ENCODE assay signal across 2 cellular contexts in genomic region chr7:73680501-73680900, GRCh38.
TF ChIP-seq lines count a peak whose summit lies in the region.

No MANE protein-coding gene starts in this region.

TF ChIP-seq in SK-N-SH, 30 proteins besides CTCF, POLR2A, EP300 and RAD21 (continued from another document):
- TF ChIP-seq PBX3 (IDR thresholded peaks at IDR 0.05) (no peak), ZBTB33 (IDR thresholded peaks at IDR 0.05; ENCODE audit: borderline replicate concordance, low read depth) (no peak), ELF1 (IDR thresholded peaks at IDR 0.05) (no peak), POLR2AphosphoS5 (IDR thresholded peaks at IDR 0.05; ENCODE audit: low read depth, low read length) (no peak)
- TF ChIP-seq, protein P1, sequence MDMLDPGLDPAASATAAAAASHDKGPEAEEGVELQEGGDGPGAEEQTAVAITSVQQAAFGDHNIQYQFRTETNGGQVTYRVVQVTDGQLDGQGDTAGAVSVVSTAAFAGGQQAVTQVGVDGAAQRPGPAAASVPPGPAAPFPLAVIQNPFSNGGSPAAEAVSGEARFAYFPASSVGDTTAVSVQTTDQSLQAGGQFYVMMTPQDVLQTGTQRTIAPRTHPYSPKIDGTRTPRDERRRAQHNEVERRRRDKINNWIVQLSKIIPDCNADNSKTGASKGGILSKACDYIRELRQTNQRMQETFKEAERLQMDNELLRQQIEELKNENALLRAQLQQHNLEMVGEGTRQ (IDR thresholded peaks at IDR 0.05; ENCODE audit: borderline replicate concordance, low read depth, low read length): no peak

TF ChIP-seq in SK-N-SH treated with all-trans-retinoic acid at 6 μM for 48 hours, 23 proteins besides CTCF, POLR2A, EP300 and RAD21 (continued from another document):
- TF ChIP-seq, protein P2, sequence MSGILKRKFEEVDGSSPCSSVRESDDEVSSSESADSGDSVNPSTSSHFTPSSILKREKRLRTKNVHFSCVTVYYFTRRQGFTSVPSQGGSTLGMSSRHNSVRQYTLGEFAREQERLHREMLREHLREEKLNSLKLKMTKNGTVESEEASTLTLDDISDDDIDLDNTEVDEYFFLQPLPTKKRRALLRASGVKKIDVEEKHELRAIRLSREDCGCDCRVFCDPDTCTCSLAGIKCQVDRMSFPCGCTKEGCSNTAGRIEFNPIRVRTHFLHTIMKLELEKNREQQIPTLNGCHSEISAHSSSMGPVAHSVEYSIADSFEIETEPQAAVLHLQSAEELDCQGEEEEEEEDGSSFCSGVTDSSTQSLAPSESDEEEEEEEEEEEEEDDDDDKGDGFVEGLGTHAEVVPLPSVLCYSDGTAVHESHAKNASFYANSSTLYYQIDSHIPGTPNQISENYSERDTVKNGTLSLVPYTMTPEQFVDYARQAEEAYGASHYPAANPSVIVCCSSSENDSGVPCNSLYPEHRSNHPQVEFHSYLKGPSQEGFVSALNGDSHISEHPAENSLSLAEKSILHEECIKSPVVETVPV (CRISPR knock-in tag; IDR thresholded peaks at IDR 0.05): no peak
- TF ChIP-seq SNAI2 (CRISPR knock-in tag; IDR thresholded peaks at IDR 0.05) (no peak), BACH2 (CRISPR knock-in tag; IDR thresholded peaks at IDR 0.05; ENCODE audit: borderline replicate concordance) (no peak), TOX (CRISPR knock-in tag; IDR thresholded peaks at IDR 0.05; ENCODE audit: borderline replicate concordance) (no peak), ZNF70 (CRISPR knock-in tag; IDR thresholded peaks at IDR 0.05) (no peak)
